28 cellular contexts compared by ENCODE assay signal in the genomic region with DNA sequence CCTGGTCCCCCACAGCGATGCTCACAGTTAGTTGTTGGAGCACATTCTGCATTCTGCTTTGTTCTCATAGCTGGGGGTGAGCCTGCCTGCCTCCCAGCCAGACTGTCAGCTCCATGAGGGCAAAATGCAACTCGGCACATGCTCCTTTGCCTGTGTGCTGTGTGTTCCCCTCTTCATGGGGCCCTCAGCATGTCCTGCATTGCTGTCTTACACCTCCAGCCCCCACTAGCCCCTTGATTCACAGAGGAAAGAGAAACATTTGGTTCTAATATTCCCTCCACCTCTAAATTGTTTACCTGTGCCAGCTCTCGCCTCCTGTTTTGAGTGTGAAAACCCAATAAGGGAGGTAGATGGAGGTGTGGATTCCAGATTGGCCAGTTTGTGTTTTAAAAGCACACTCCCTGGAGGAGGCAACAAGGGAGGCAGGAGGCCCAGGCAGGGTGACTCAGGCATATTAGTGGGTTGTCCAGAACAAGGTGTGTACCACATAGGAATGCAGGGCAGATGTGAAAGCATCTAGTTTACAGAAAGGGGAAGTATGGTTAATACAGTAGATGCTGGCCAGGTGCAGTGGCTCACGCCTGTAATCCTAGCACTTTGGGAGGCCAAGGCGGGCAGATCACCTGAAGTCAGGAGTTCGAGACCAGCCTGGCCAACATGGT.
DNase-seq lines count a peak whose midpoint lies in the region; ATAC-seq and TF ChIP-seq lines count a peak whose summit lies in the region.
"Had no signal": no experiment of that assay in that cellular context is flagged by ENCODE, and none has a peak within 500 bp of the region (broad histone marks: within the 10 kb centered on the region; RNA-seq: fewer than 3 reads in every experiment).

No MANE protein-coding gene starts in this region.

- H3K4me1 ChIP-seq in H9 (ENCODE audit: insufficient read depth, low read length) (no peaks in the 10 kb centered on the region), PC-3 (ENCODE audit: insufficient read depth, low read length) (no peaks in the 10 kb centered on the region), trophoblast cell (ENCODE audit: control insufficient read depth in 1 of 2, insufficient read depth in 2 of 2, low read length in 2 of 2) (peaks cover under 1% of the 10 kb centered on the region in 2 experiments)

- no peak overlapping the region for H3K56ac ChIP-seq in H9 (ENCODE audit: insufficient read length, low read depth, low read length)

- peaks cover 5 to 6% of the 10 kb centered on the region in 2 experiments for H3K4me1 Mint-ChIP-seq in H9
- H3K4me1 Mint-ChIP-seq: activated CD8-positive, alpha-beta memory T cell treated with anti-CD3 and anti-CD28 coated beads, Interleukin-2, amount 10 ng/mL, durations not matched to agents 7 days and 5 days had no signal

- CTCF ChIA-PET in PC-3 (lab: Charles Lee) = no interaction called here

- TF ChIP-seq CTCF in H9 (conservative IDR thresholded peaks at IDR 0.05) (no peak), PC-3 (conservative IDR thresholded peaks at IDR 0.05; ENCODE audit: low read depth, low read length) (no peak), epithelial cell of esophagus (IDR thresholded peaks at IDR 0.05; ENCODE audit: insufficient read depth, low read depth, low read length, missing control alignments) (no peak)

- H2AK5ac ChIP-seq in H9 (ENCODE audit: insufficient read length, low read length) (no peak overlapping the region), trophoblast cell (ENCODE audit: low read length) (no peak overlapping the region)

- no CpG with 5 or more reads among the region's 6 CpGs for WGBS in H9 (ENCODE audit: extremely low coverage, insufficient read length, low lambda C conversion rate)
- WGBS in trophoblast cell (ENCODE audit: extremely low coverage, insufficient coverage, insufficient read length) = no CpG with 5 or more reads among the region's 6 CpGs

- H2BK5ac ChIP-seq in H9 (ENCODE audit: insufficient read length, low read length) (no peak overlapping the region), trophoblast cell (ENCODE audit: low read depth, low read length, poor library complexity) (no peak overlapping the region)

- H3K36me3 ChIP-seq in PC-3 (ENCODE audit: low read depth, low read length) (no peaks in the 10 kb centered on the region), trophoblast cell (ENCODE audit: control insufficient read depth in 1 of 2, insufficient read depth in 2 of 2, low read length in 2 of 2) (no peaks in the 10 kb centered on the region)
- H3K36me3 ChIP-seq: BLaER1 treated with 17β-estradiol and CSF1 and Interleukin-3, amounts not matched to agents 10 nM and 100 nM; gastrocnemius medialis; sigmoid colon; tibial nerve had no signal

- H3K18ac ChIP-seq in H9 (ENCODE audit: insufficient read length, low read depth, low read length) (no peak overlapping the region), trophoblast cell (ENCODE audit: low read length) (no peak overlapping the region)

- H3K4me3 ChIP-seq in PC-3 (ENCODE audit: low read length) (no peak overlapping the region), epithelial cell of esophagus (ENCODE audit: low read length) (no peak overlapping the region), trophoblast cell (ENCODE audit: low read depth, low read length) (no peak overlapping the region)
- H3K4me3 ChIP-seq: BLaER1 treated with 17β-estradiol and CSF1 and Interleukin-3, amounts not matched to agents 10 nM and 100 nM; gastrocnemius medialis; lung; psoas muscle; sigmoid colon; tibial nerve had no signal

- H3K9ac ChIP-seq in H9 (ENCODE audit: extremely low read depth, insufficient read length, low read length) (no peak overlapping the region), PC-3 (ENCODE audit: low read length) (no peak overlapping the region), trophoblast cell (ENCODE audit: low read length) (no peak overlapping the region)
- H3K9ac ChIP-seq: BLaER1 treated with 17β-estradiol and CSF1 and Interleukin-3, amounts not matched to agents 10 nM and 100 nM; SK-N-SH had no signal

- no peaks in the 10 kb centered on the region; the same call in 1 of the 2 replicates for H3K27me3 ChIP-seq in H9 (ENCODE audit: insufficient read depth, low read length)
- peaks cover 14% of the 10 kb centered on the region for H3K27me3 ChIP-seq in PC-3 (ENCODE audit: low read length)
- no peaks in the 10 kb centered on the region for H3K27me3 ChIP-seq in trophoblast cell (ENCODE audit: insufficient read depth, low read length)
- H3K27me3 ChIP-seq: BLaER1 treated with 17β-estradiol and CSF1 and Interleukin-3, amounts not matched to agents 10 nM and 100 nM; gastrocnemius medialis; tibial nerve had no signal

- no peaks in the 10 kb centered on the region; a peak in 1 of 5 replicates for H3K9me3 Mint-ChIP-seq in H9
- H3K9me3 Mint-ChIP-seq: nephron; T-helper 1 cell treated with Interleukin-12 subunit alpha and Interleukin-12 subunit beta and Interleukin-4 antibody, amounts not matched to agents 30 μg/mL and 1 μg/mL, for 36 hours had no signal

- H4K20me1 ChIP-seq in H9 (ENCODE audit: control insufficient read depth, insufficient read depth, insufficient read length) (no peaks in the 10 kb centered on the region), PC-3 (ENCODE audit: low read length) (no peaks in the 10 kb centered on the region)
- H4K20me1 ChIP-seq: BLaER1 treated with 17β-estradiol and CSF1 and Interleukin-3, amounts not matched to agents 10 nM and 100 nM had no signal

- H3T11ph ChIP-seq in H9 (ENCODE audit: low read length) = no peak overlapping the region

- H2BK15ac ChIP-seq in H9 (ENCODE audit: low read depth, low read length) = no peak overlapping the region

- H3K4me2 ChIP-seq in H9 (ENCODE audit: insufficient read depth, insufficient read length, low read length) = no peak overlapping the region
- no peak overlapping the region for H3K4me2 ChIP-seq in PC-3 (ENCODE audit: low read length)
- no peak overlapping the region for H3K4me2 ChIP-seq in trophoblast cell (ENCODE audit: low read length)
- H3K4me2 ChIP-seq: BLaER1 treated with 17β-estradiol and CSF1 and Interleukin-3, amounts not matched to agents 10 nM and 100 nM; SK-N-SH had no signal

- H3K23ac ChIP-seq in H9 (ENCODE audit: insufficient read length, low read depth, low read length) = no peak overlapping the region
- H3K23ac ChIP-seq in trophoblast cell (ENCODE audit: low read length) = no peak overlapping the region

- 0 out of 2 replicates have a peak, but pooled peaks have one; percentile 42 for ATAC-seq in PC-3
- ATAC-seq in GM21423 (IDR thresholded peaks at IDR 0.05; ENCODE audit: unreplicated experiment) = no peak
- ATAC-seq: activated CD8-positive, alpha-beta memory T cell treated with anti-CD3 and anti-CD28 coated beads, Interleukin-2, amount 10 ng/mL, durations not matched to agents 7 days and 5 days; gastrocnemius medialis; HepG2; psoas muscle had no signal

- no peaks in the 10 kb centered on the region for H3K9me2 ChIP-seq in PC-3 (replicated peaks; ENCODE audit: low read length)
- H3K9me2 ChIP-seq: SK-N-SH had no signal

- H3K27ac Mint-ChIP-seq in H9 = no peak overlapping the region
- H3K27ac Mint-ChIP-seq: activated CD8-positive, alpha-beta memory T cell treated with anti-CD3 and anti-CD28 coated beads, Interleukin-2, amount 10 ng/mL, durations not matched to agents 7 days and 5 days; nephron; T-helper 1 cell treated with Interleukin-12 subunit alpha and Interleukin-12 subunit beta and Interleukin-4 antibody, amounts not matched to agents 30 μg/mL and 1 μg/mL, for 36 hours had no signal

- H3K79me2 ChIP-seq in H9 (ENCODE audit: insufficient read depth, low read length) = no peaks in the 10 kb centered on the region
- H3K79me2 ChIP-seq in PC-3 (ENCODE audit: low read length) = no peaks in the 10 kb centered on the region
- H3K79me2 ChIP-seq in trophoblast cell (ENCODE audit: control insufficient read depth, insufficient read depth, low read length, poor library complexity) = no peaks in the 10 kb centered on the region

- DNase-seq in H9 (no peak), PC-3 (peak; percentile 60), epithelial cell of esophagus (ENCODE audit: low read depth) (peak; percentile 92), trophoblast cell (peak; percentile 87 to 88), ureter (ENCODE audit: low spot score) (no peak), GM19240 (ENCODE audit: insufficient read length, low spot score) (no peak), anterior cingulate cortex (lab: John Stamatoyannopoulos, UW) (no peak)
- DNase-seq: activated CD4-positive, alpha-beta T cell treated with anti-CD3 and anti-CD28 coated beads, Interleukin-2, amount 50 U/mL, for 4 hours; activated CD8-positive, alpha-beta memory T cell treated with anti-CD3 and anti-CD28 coated beads, Interleukin-2, amount 10 ng/mL, durations not matched to agents 7 days and 5 days; activated T-cell treated with anti-CD3 and anti-CD28 coated beads, Interleukin-2, amount 50 U/mL, for 48 hours; dermis blood vessel endothelial cell; gastrocnemius medialis; H7; kidney glomerular epithelial cell; NCI-H2107; NCI-H748 treated with DMSO at 0.1 percent for 48 hours; psoas muscle; sigmoid colon; SK-N-SH; stimulated activated CD4-positive, alpha-beta T cell treated with anti-CD3 and anti-CD28 coated beads, Interleukin-12 subunit alpha, Interleukin-12 subunit beta, amount 100 ng/mL, for 4 hours; stimulated activated CD4-positive, alpha-beta T cell treated with anti-CD3 and anti-CD28 coated beads, Interleukin-2, amount 100 ng/mL, for 48 hours had no signal

- no peak overlapping the region for H2BK12ac ChIP-seq in H9 (ENCODE audit: insufficient read length, low read depth, low read length)
- H2BK12ac ChIP-seq in trophoblast cell (ENCODE audit: low read length) = no peak overlapping the region

- H3K79me1 ChIP-seq in H9 (ENCODE audit: insufficient read depth, low read depth, low read length, poor library complexity, severe bottlenecking) (no peaks in the 10 kb centered on the region), trophoblast cell (ENCODE audit: low read length) (no peaks in the 10 kb centered on the region)

- no peaks in the 10 kb centered on the region for H3F3A ChIP-seq in PC-3 (ENCODE audit: low read length, unreplicated experiment)

- H2BK120ac ChIP-seq in H9 (ENCODE audit: low read depth, low read length, poor library complexity, severe bottlenecking) (no peak overlapping the region), trophoblast cell (ENCODE audit: insufficient read depth, low read length, poor library complexity) (no peak overlapping the region)

- H3K36me3 Mint-ChIP-seq in H9 (ENCODE audit: insufficient read depth in 1 of 3, low read depth in 3 of 3) = no peaks in the 10 kb centered on the region; a peak in 1 of 7 replicates
- H3K36me3 Mint-ChIP-seq: activated CD8-positive, alpha-beta memory T cell treated with anti-CD3 and anti-CD28 coated beads, Interleukin-2, amount 10 ng/mL, durations not matched to agents 7 days and 5 days had no signal

- H3K14ac ChIP-seq in H9 (ENCODE audit: insufficient read depth, low read length) = 0 out of 2 replicates have a peak overlapping the region, but pooled peaks have one; percentile 42
- H3K14ac ChIP-seq in trophoblast cell (ENCODE audit: low read length) = no peak overlapping the region

- no peak overlapping the region for H2AFZ ChIP-seq in H9 (ENCODE audit: low read length)
- no peak overlapping the region for H2AFZ ChIP-seq in PC-3 (ENCODE audit: low read length)
- H2AFZ ChIP-seq in trophoblast cell (ENCODE audit: insufficient read depth, low read length, poor library complexity) = no peak overlapping the region

- H3K4me3 Mint-ChIP-seq in H9 = no peak overlapping the region
- H3K4me3 Mint-ChIP-seq: activated CD8-positive, alpha-beta memory T cell treated with anti-CD3 and anti-CD28 coated beads, Interleukin-2, amount 10 ng/mL, durations not matched to agents 7 days and 5 days; nephron; T-helper 1 cell treated with Interleukin-12 subunit alpha and Interleukin-12 subunit beta and Interleukin-4 antibody, amounts not matched to agents 30 μg/mL and 1 μg/mL, for 36 hours had no signal

- H3K9me3 ChIP-seq in H9 (ENCODE audit: control insufficient read depth, low read depth, low read length) = no peaks in the 10 kb centered on the region
- no peaks in the 10 kb centered on the region for H3K9me3 ChIP-seq in PC-3 (ENCODE audit: low read length)
- peaks cover 3% of the 10 kb centered on the region for H3K9me3 ChIP-seq in trophoblast cell (ENCODE audit: insufficient read depth, low read depth, low read length)
- H3K9me3 ChIP-seq: gastrocnemius medialis, psoas muscle, sigmoid colon, SK-N-SH, tibial nerve had no signal

- no TSS peak for BruUV-seq in PC-3 (replicated peaks; lab: Mats Ljungman, UMichigan)

- H4K91ac ChIP-seq in H9 (ENCODE audit: insufficient read length, low read depth, low read length) (no peak overlapping the region), trophoblast cell (ENCODE audit: low read depth, low read length) (no peak overlapping the region)

- no peak overlapping the region for H4K5ac ChIP-seq in H9 (ENCODE audit: insufficient read length, low read depth, low read length)

- H3K23me2 ChIP-seq in H9 (ENCODE audit: insufficient read length, low read depth, low read length, poor library complexity, severe bottlenecking) = no peaks in the 10 kb centered on the region

- H4K8ac ChIP-seq in H9 (replicated peaks; ENCODE audit: insufficient read length, low read depth, low read length) (no peak overlapping the region), trophoblast cell (ENCODE audit: low read depth, low read length) (no peak overlapping the region)

- intact Hi-C loops in PC-3 (cut with micrococcal nuclease) = no loop called here

- POLR2A ChIA-PET in PC-3 (lab: Charles Lee; ENCODE audit: unreplicated experiment) = interaction anchor here (0.6 kb wide), 1 partner anchor 9 kb away, joined by 3 read pairs; no protein-coding TSS in a partner anchor

- H3K27ac ChIP-seq in H9 (ENCODE audit: insufficient read length, low read depth, low read length) = no peak overlapping the region
- no peak overlapping the region for H3K27ac ChIP-seq in PC-3 (ENCODE audit: low read length)
- no peak overlapping the region for H3K27ac ChIP-seq in trophoblast cell (ENCODE audit: low read depth, low read length)
- H3K27ac ChIP-seq: BLaER1 treated with 17β-estradiol and CSF1 and Interleukin-3, amounts not matched to agents 10 nM and 100 nM; gastrocnemius medialis; psoas muscle; sigmoid colon; tibial nerve had no signal

- H2BK20ac ChIP-seq in H9 (ENCODE audit: low read depth, low read length, poor library complexity, severe bottlenecking) = no peak overlapping the region

- no peak overlapping the region for H4K12ac ChIP-seq in trophoblast cell (ENCODE audit: low read depth, low read length)

- H3K27me3 Mint-ChIP-seq in H9 (ENCODE audit: low read depth) = peaks cover 13% of the 10 kb centered on the region

- H3K4ac ChIP-seq in H9 (ENCODE audit: low read depth, low read length) (no peak overlapping the region), trophoblast cell (ENCODE audit: low read depth, low read length) (no peak overlapping the region)

Comparison
In these comparisons a context has a peak if more than half of its experiments do, and no peak if none do; other contexts are left out.
1. DNase-seq: peak in PC-3 (single experiment), epithelial cell of esophagus (single experiment) and trophoblast cell (2 of 2); none in H9 (single experiment), ureter (single experiment), GM19240 (single experiment) and anterior cingulate cortex (0 of 58).